1 cellular context compared by ENCODE assay signal in the genomic region with DNA sequence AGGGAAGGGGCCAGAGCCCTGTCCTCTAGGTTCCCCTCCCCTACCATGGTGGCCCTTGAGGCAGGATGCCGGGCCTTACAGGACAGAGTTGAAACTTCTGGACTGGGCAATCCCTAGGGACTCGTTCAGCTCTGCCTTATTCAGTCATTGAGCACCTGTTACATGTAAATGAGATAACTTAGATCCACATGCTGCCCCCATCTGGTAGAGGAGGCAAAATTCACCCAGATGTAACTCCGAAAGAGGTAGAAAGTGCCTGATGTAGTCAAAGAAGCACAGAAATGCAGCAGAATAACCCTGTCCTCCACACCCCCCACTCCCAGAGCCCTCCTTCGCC.
TF ChIP-seq lines count a peak whose summit lies in the region.

No MANE protein-coding gene starts in this region.

TF ChIP-seq in GM12878, 131 proteins besides CTCF, POLR2A, EP300 and RAD21 (continued from another document):
- 0 out of 2 replicates have a peak, but pooled peaks have one; percentile 78 for TF ChIP-seq EZH2 (IDR thresholded peaks at IDR 0.05; ENCODE audit: borderline replicate concordance, control insufficient read depth, low read depth, low read length)
